15 cellular contexts compared by ENCODE assay signal in genomic region chr9:130433947-130434262, GRCh38. TPM values are rescaled to one million over a fixed set of nuclear protein-coding genes. Genes with fewer than 3 reads are reported as not detected.
DNase-seq lines count a peak whose midpoint lies in the region; ATAC-seq and TF ChIP-seq lines count a peak whose summit lies in the region.
"Had no signal": no experiment of that assay in that cellular context is flagged by ENCODE, and none has a peak within 500 bp of the region (broad histone marks: within the 10 kb centered on the region; RNA-seq: fewer than 3 reads in every experiment).

No MANE protein-coding gene starts in this region.

- no peak for ATAC-seq in activated T-helper 17 cell treated with anti-CD3 and anti-CD28 coated beads, Interleukin-2, amount 50 U/mL, for 72 hours (replicated peaks)
- ATAC-seq in GM21576 (IDR thresholded peaks at IDR 0.05; ENCODE audit: unreplicated experiment) (no peak), HG02938 (IDR thresholded peaks at IDR 0.05; ENCODE audit: unreplicated experiment) (no peak)

- H3K27me3 ChIP-seq in H9 (ENCODE audit: insufficient read depth, low read length) (no peaks in the 10 kb centered on the region; the same call in 1 of the 2 replicates), tibial artery (peaks cover 0 to 60% of the 10 kb centered on the region in 2 donors)

- H3K9ac ChIP-seq in H9 (ENCODE audit: extremely low read depth, insufficient read length, low read length), result no peak overlapping the region

- H3K4ac ChIP-seq in H9 (ENCODE audit: low read depth, low read length), result no peak overlapping the region

- H3K23ac ChIP-seq in H9 (ENCODE audit: insufficient read length, low read depth, low read length), result no peak overlapping the region

- H3K36me3 ChIP-seq in tibial artery, result no peaks in the 10 kb centered on the region
- H3K36me3 ChIP-seq: stomach had no signal

- H3K4me3 ChIP-seq in iPS-18c (ENCODE audit: insufficient read depth, low read depth, low read length) (peak overlapping the region; percentile 39; the same call in 1 of the 2 replicates), tibial artery (no peak overlapping the region)
- H3K4me3 ChIP-seq: body of pancreas had no signal

- no peak for DNase-seq in H9
- no peak for DNase-seq in progenitor cell of endocrine pancreas (ENCODE audit: low spot score, unreplicated experiment)
- no peak for DNase-seq in tibial artery
- no peak for DNase-seq in ecto neural progenitor cell (ENCODE audit: low spot score)
- DNase-seq: hippocampal formation, MM.1S, stomach had no signal

- H2AK5ac ChIP-seq in H9 (ENCODE audit: insufficient read length, low read length), result no peak overlapping the region

- H3K18ac ChIP-seq in H9 (ENCODE audit: insufficient read length, low read depth, low read length), result no peak overlapping the region

- H3T11ph ChIP-seq in H9 (ENCODE audit: low read length), result no peak overlapping the region

- H2BK15ac ChIP-seq in H9 (ENCODE audit: low read depth, low read length), result no peak overlapping the region

- no peaks in the 10 kb centered on the region for H3K79me2 ChIP-seq in H9 (ENCODE audit: insufficient read depth, low read length)

- H3K9me3 ChIP-seq in H9 (ENCODE audit: control insufficient read depth, low read depth, low read length), result no peaks in the 10 kb centered on the region
- peaks cover 4% of the 10 kb centered on the region for H3K9me3 ChIP-seq in iPS-18c (ENCODE audit: control insufficient read depth, insufficient read depth, low read length)
- H3K9me3 ChIP-seq in tibial artery, result no peaks in the 10 kb centered on the region
- H3K9me3 ChIP-seq: body of pancreas had no signal

- H2AFZ ChIP-seq in H9 (ENCODE audit: low read length), result no peak overlapping the region

- H3K4me2 ChIP-seq in H9 (ENCODE audit: insufficient read depth, insufficient read length, low read length), result peak overlapping the region; percentile 40

- no peak overlapping the region for H3K14ac ChIP-seq in H9 (ENCODE audit: insufficient read depth, low read length)

- no peaks in the 10 kb centered on the region for H3K4me1 ChIP-seq in H9 (ENCODE audit: insufficient read depth, low read length)
- peaks cover 0 to 13% (median 9%) of the 10 kb centered on the region in 4 donors for H3K4me1 ChIP-seq in tibial artery

- TF ChIP-seq CTCF in H9 (conservative IDR thresholded peaks at IDR 0.05), result no peak
- no peak for TF ChIP-seq CTCF in progenitor cell of endocrine pancreas (IDR thresholded peaks at IDR 0.05; ENCODE audit: unreplicated experiment)
- TF ChIP-seq CTCF in tibial artery (IDR thresholded peaks at IDR 0.05), result no peak

- no peak overlapping the region for H2BK120ac ChIP-seq in H9 (ENCODE audit: low read depth, low read length, poor library complexity, severe bottlenecking)

- H3K4me1 Mint-ChIP-seq in H9, result peaks cover 6 to 22% of the 10 kb centered on the region in 2 experiments
- no peaks in the 10 kb centered on the region for H3K4me1 Mint-ChIP-seq in activated T-helper 17 cell treated with anti-CD3 and anti-CD28 coated beads, Interleukin-2, amount 50 U/mL, for 72 hours
- H3K4me1 Mint-ChIP-seq in progenitor cell of endocrine pancreas (ENCODE audit: low read depth), result no peaks in the 10 kb centered on the region

- H4K5ac ChIP-seq in H9 (ENCODE audit: insufficient read length, low read depth, low read length), result no peak overlapping the region

- peaks cover 0 to 5% (median 2%) of the 10 kb centered on the region in 3 experiments; a peak in 2 of 7 replicates for H3K36me3 Mint-ChIP-seq in H9 (ENCODE audit: insufficient read depth in 1 of 3, low read depth in 3 of 3)
- H3K36me3 Mint-ChIP-seq in activated T-helper 17 cell treated with anti-CD3 and anti-CD28 coated beads, Interleukin-2, amount 50 U/mL, for 72 hours (ENCODE audit: low read depth), result no peaks in the 10 kb centered on the region
- no peaks in the 10 kb centered on the region for H3K36me3 Mint-ChIP-seq in progenitor cell of endocrine pancreas (ENCODE audit: insufficient read depth)

- no peaks in the 10 kb centered on the region for H4K20me1 ChIP-seq in H9 (ENCODE audit: control insufficient read depth, insufficient read depth, insufficient read length)

- H2BK12ac ChIP-seq in H9 (ENCODE audit: insufficient read length, low read depth, low read length), result no peak overlapping the region

- no peaks in the 10 kb centered on the region for H3K79me1 ChIP-seq in H9 (ENCODE audit: insufficient read depth, low read depth, low read length, poor library complexity, severe bottlenecking)

- H4K8ac ChIP-seq in H9 (replicated peaks; ENCODE audit: insufficient read length, low read depth, low read length), result no peak overlapping the region

- H3K56ac ChIP-seq in H9 (ENCODE audit: insufficient read length, low read depth, low read length), result no peak overlapping the region

- no peak overlapping the region for H4K91ac ChIP-seq in H9 (ENCODE audit: insufficient read length, low read depth, low read length)

- H3K27ac ChIP-seq in H9 (ENCODE audit: insufficient read length, low read depth, low read length) (no peak overlapping the region), tibial artery (no peak overlapping the region)
- H3K27ac ChIP-seq: body of pancreas, HL-60 had no signal

- H2BK20ac ChIP-seq in H9 (ENCODE audit: low read depth, low read length, poor library complexity, severe bottlenecking), result no peak overlapping the region

- peaks cover 53% of the 10 kb centered on the region for H3K27me3 Mint-ChIP-seq in H9 (ENCODE audit: low read depth)
- H3K27me3 Mint-ChIP-seq in activated T-helper 17 cell treated with anti-CD3 and anti-CD28 coated beads, Interleukin-2, amount 50 U/mL, for 72 hours, result peaks cover 28% of the 10 kb centered on the region
- H3K27me3 Mint-ChIP-seq in progenitor cell of endocrine pancreas, result peaks cover 41% of the 10 kb centered on the region

- no peak overlapping the region for H2BK5ac ChIP-seq in H9 (ENCODE audit: insufficient read length, low read length)

- H3K27ac Mint-ChIP-seq in H9 (no peak overlapping the region), progenitor cell of endocrine pancreas (no peak overlapping the region)
- no peak overlapping the region for H3K27ac Mint-ChIP-seq in activated T-helper 17 cell treated with anti-CD3 and anti-CD28 coated beads, Interleukin-2, amount 50 U/mL, for 72 hours
- H3K27ac Mint-ChIP-seq: activated CD4-positive, alpha-beta T cell treated with anti-CD3 and anti-CD28 coated beads for 36 hours had no signal

- peak overlapping the region in 1 of 2 experiments; percentile 74; a peak in 1 of 5 replicates for H3K4me3 Mint-ChIP-seq in H9
- peak overlapping the region; percentile 17 for H3K4me3 Mint-ChIP-seq in activated T-helper 17 cell treated with anti-CD3 and anti-CD28 coated beads, Interleukin-2, amount 50 U/mL, for 72 hours
- H3K4me3 Mint-ChIP-seq in progenitor cell of endocrine pancreas (ENCODE audit: low read depth), result peak overlapping the region; percentile 5
- H3K4me3 Mint-ChIP-seq: activated CD4-positive, alpha-beta T cell treated with anti-CD3 and anti-CD28 coated beads for 36 hours had no signal

- H3K9me3 Mint-ChIP-seq in H9 (no peaks in the 10 kb centered on the region; a peak in 2 of 5 replicates), progenitor cell of endocrine pancreas (ENCODE audit: low read depth) (no peaks in the 10 kb centered on the region)
- no peaks in the 10 kb centered on the region for H3K9me3 Mint-ChIP-seq in activated T-helper 17 cell treated with anti-CD3 and anti-CD28 coated beads, Interleukin-2, amount 50 U/mL, for 72 hours
- H3K9me3 Mint-ChIP-seq: neural crest cell had no signal

- no CpG with 5 or more reads among the region's 9 CpGs for WGBS in H9 (ENCODE audit: extremely low coverage, insufficient read length, low lambda C conversion rate)

- peaks cover 4% of the 10 kb centered on the region for H3K23me2 ChIP-seq in H9 (ENCODE audit: insufficient read length, low read depth, low read length, poor library complexity, severe bottlenecking)

- intact Hi-C loops in tibial artery (cut with DNase I; ENCODE audit: low total_unique reads), result no loop called here

RNA-seq across cellular contexts. Expression of gene ASS1, which starts 10.9 kb away (rescaled TPM):
- 118 and 122 TPM in 2 replicates for total RNA-seq in H9 (2021)
- 1 to 10 TPM in 1 of 2 donors, under 1 TPM in 1; 0.69 to 1.4 TPM for total RNA-seq in activated T-helper 17 cell treated with anti-CD3 and anti-CD28 coated beads, Interleukin-2, amount 50 U/mL, for 72 hours
- total RNA-seq in progenitor cell of endocrine pancreas, result 6.5 and 7.7 TPM in 2 replicates

Comparison
In these comparisons a context has a peak if more than half of its experiments do, and no peak if none do; other contexts are left out.
1. RNA of gene ASS1, which starts 10.9 kb away (total RNA-seq): 118 to 122 TPM in H9; 6.5 to 7.7 TPM in progenitor cell of endocrine pancreas and 0.69 to 1.4 TPM in activated T-helper 17 cell treated with anti-CD3 and anti-CD28 coated beads, Interleukin-2, amount 50 U/mL, for 72 hours; every median in the first group is over 10 times any median in the second.